19 cellular contexts compared by ENCODE assay signal in genomic region chr2:237870754-237871651, GRCh38. TPM values are rescaled to one million over a fixed set of nuclear protein-coding genes. Genes with fewer than 3 reads are reported as not detected.
DNase-seq lines count a peak whose midpoint lies in the region; ATAC-seq and TF ChIP-seq lines count a peak whose summit lies in the region.
"Had no signal": no experiment of that assay in that cellular context is flagged by ENCODE, and none has a peak within 500 bp of the region (broad histone marks: within the 10 kb centered on the region; RNA-seq: fewer than 3 reads in every experiment).

No MANE protein-coding gene starts in this region.

- no peaks in the 10 kb centered on the region for H3K79me1 ChIP-seq in mesenchymal stem cell (replicated peaks; ENCODE audit: low read length, poor library complexity, severe bottlenecking)

- no peak overlapping the region for H2AK5ac ChIP-seq in mesenchymal stem cell (ENCODE audit: low read length, severe bottlenecking)

- no peaks in the 10 kb centered on the region for H3K9me3 Mint-ChIP-seq in activated T-cell treated with anti-CD3 and anti-CD28 coated beads, Interleukin-2, amount 50 U/mL, for 24 hours
- H3K9me3 Mint-ChIP-seq: activated naive CD4-positive, alpha-beta T cell treated with anti-CD3 and anti-CD28 coated beads, Interleukin-2, amount 50 U/mL, for 72 hours; naive thymus-derived CD4-positive, alpha-beta T cell; WTC11 had no signal

- H3K4me1 ChIP-seq in ascending aorta (peaks cover 31 to 87% of the 10 kb centered on the region in 2 donors), mesenchymal stem cell (ENCODE audit: control insufficient read depth, insufficient read depth, low read depth, low read length) (peaks cover 33% of the 10 kb centered on the region), upper lobe of right lung (no peaks in the 10 kb centered on the region)

- no peak overlapping the region for H3K4me3 Mint-ChIP-seq in activated T-cell treated with anti-CD3 and anti-CD28 coated beads, Interleukin-2, amount 50 U/mL, for 24 hours
- H3K4me3 Mint-ChIP-seq: naive thymus-derived CD4-positive, alpha-beta T cell; WTC11 had no signal

- no peak overlapping the region for H3K9ac ChIP-seq in mesenchymal stem cell (ENCODE audit: low read length)

- peak overlapping the region in 1 of 2 experiments; percentile 83 for H3K18ac ChIP-seq in mesenchymal stem cell (ENCODE audit: low read depth in 1 of 2, low read length in 2 of 2)

- H4K8ac ChIP-seq in mesenchymal stem cell (ENCODE audit: low read length) = peak overlapping the region; percentile 84

- peaks cover 31% of the 10 kb centered on the region for H3K27me3 Mint-ChIP-seq in activated T-cell treated with anti-CD3 and anti-CD28 coated beads, Interleukin-2, amount 50 U/mL, for 24 hours

- WGBS in mesenchymal stem cell = 77% methylated on average over 23 of the region's 23 CpGs

- H3K23ac ChIP-seq in mesenchymal stem cell (ENCODE audit: low read length in 2 of 2) = no peak overlapping the region

- peak; percentile 19 for DNase-seq in activated T-cell treated with anti-CD3 and anti-CD28 coated beads, Interleukin-2, amount 50 U/mL, for 24 hours
- DNase-seq in activated T-cell treated with anti-CD3 and anti-CD28 coated beads for 4 hours (no peak), ascending aorta (ENCODE audit: low spot score in 2 of 2) (peak in 1 of 2 donors; percentile 60), mesenchymal stem cell (no peak), upper lobe of right lung (peak; percentile 51), NCI-H187 treated with DMSO at 0.1 percent for 48 hours (lab: John Stamatoyannopoulos, UW) (no peak), SHP77 treated with DMSO at 0.1 percent for 48 hours (lab: John Stamatoyannopoulos, UW) (no peak)
- no peak for DNase-seq in stimulated activated CD8-positive, alpha-beta memory T cell treated with anti-CD3 and anti-CD28 coated beads, Interleukin-4, amount 100 ng/mL, for 48 hours
- DNase-seq: brain microvascular endothelial cell; COR-L47; hypothalamus; MM.1S; naive thymus-derived CD4-positive, alpha-beta T cell; NCI-H2029; PC-9 had no signal

- no peak overlapping the region for H2BK5ac ChIP-seq in mesenchymal stem cell (ENCODE audit: low read depth, low read length, poor library complexity, severe bottlenecking)

- peak overlapping the region in 1 of 2 experiments; percentile 82 for H3K4ac ChIP-seq in mesenchymal stem cell (ENCODE audit: low read depth in 1 of 2, low read length in 2 of 2)

- H3K14ac ChIP-seq in mesenchymal stem cell (ENCODE audit: low read length in 2 of 2) = peak overlapping the region in 1 of 2 experiments; percentile 61

- intact Hi-C loops in ascending aorta (cut with DNase I) = no loop called here
- intact Hi-C loops in upper lobe of right lung (cut with DNase I) = no loop called here

- no peak overlapping the region for H2AFZ ChIP-seq in mesenchymal stem cell (ENCODE audit: low read depth, low read length)
- H2AFZ ChIP-seq: PC-9 had no signal

- H3K27me3 ChIP-seq in ascending aorta (no peaks in the 10 kb centered on the region), mesenchymal stem cell (ENCODE audit: control insufficient read depth in 1 of 2, insufficient read depth in 1 of 2, low read length in 2 of 2) (peaks cover 0 to 38% of the 10 kb centered on the region in 2 experiments), upper lobe of right lung (no peaks in the 10 kb centered on the region)
- H3K27me3 ChIP-seq: brain microvascular endothelial cell had no signal

- no peak overlapping the region for H2BK120ac ChIP-seq in mesenchymal stem cell (ENCODE audit: low read depth, low read length)

- H3K36me3 ChIP-seq in ascending aorta (peaks cover 3 to 9% of the 10 kb centered on the region in 2 donors), mesenchymal stem cell (ENCODE audit: control insufficient read depth in 1 of 2, insufficient read depth in 2 of 2, low read depth in 1 of 2, low read length in 2 of 2) (no peaks in the 10 kb centered on the region), upper lobe of right lung (no peaks in the 10 kb centered on the region)
- H3K36me3 ChIP-seq: brain microvascular endothelial cell, prostate gland had no signal

- H3K9me3 ChIP-seq in ascending aorta = no peaks in the 10 kb centered on the region
- H3K9me3 ChIP-seq in mesenchymal stem cell (ENCODE audit: control insufficient read depth, low read length) = no peaks in the 10 kb centered on the region
- no peaks in the 10 kb centered on the region for H3K9me3 ChIP-seq in upper lobe of right lung
- H3K9me3 ChIP-seq: prostate gland had no signal

- H3K27ac ChIP-seq in ascending aorta (peak overlapping the region; percentile 75 to 98), mesenchymal stem cell (ENCODE audit: low read length, poor library complexity, severe bottlenecking) (no peak overlapping the region), upper lobe of right lung (no peak overlapping the region)
- H3K27ac ChIP-seq: brain microvascular endothelial cell, PC-9, prostate gland had no signal

- H3K4me3 ChIP-seq in ascending aorta (peak overlapping the region in 1 of 2 donors; percentile 2), mesenchymal stem cell (ENCODE audit: insufficient read depth in 1 of 2, low read depth in 1 of 2, low read length in 2 of 2) (no peak overlapping the region), upper lobe of right lung (no peak overlapping the region)
- H3K4me3 ChIP-seq: PC-9, prostate gland had no signal

- H3K4me2 ChIP-seq in mesenchymal stem cell (ENCODE audit: low read length, poor library complexity, severe bottlenecking) = no peak overlapping the region
- H3K4me2 ChIP-seq: PC-9 had no signal

- TF ChIP-seq CTCF in ascending aorta (IDR thresholded peaks at IDR 0.05) (no peak), upper lobe of right lung (IDR thresholded peaks at IDR 0.05) (no peak)

- ATAC-seq in upper lobe of right lung = no peak
- ATAC-seq: activated naive CD4-positive, alpha-beta T cell treated with anti-CD3 and anti-CD28 coated beads, Interleukin-2, amount 50 U/mL, for 72 hours; naive thymus-derived CD4-positive, alpha-beta T cell; WTC11 had no signal

- H3K36me3 Mint-ChIP-seq in activated T-cell treated with anti-CD3 and anti-CD28 coated beads, Interleukin-2, amount 50 U/mL, for 24 hours (ENCODE audit: low read depth) = no peaks in the 10 kb centered on the region
- H3K36me3 Mint-ChIP-seq: activated naive CD4-positive, alpha-beta T cell treated with anti-CD3 and anti-CD28 coated beads, Interleukin-2, amount 50 U/mL, for 72 hours; WTC11 had no signal

- peaks cover 22% of the 10 kb centered on the region for H3K4me1 Mint-ChIP-seq in activated T-cell treated with anti-CD3 and anti-CD28 coated beads, Interleukin-2, amount 50 U/mL, for 24 hours (ENCODE audit: low read depth)

- peak overlapping the region; percentile 84 for H4K91ac ChIP-seq in mesenchymal stem cell (ENCODE audit: low read length)

- no peak overlapping the region for H2BK15ac ChIP-seq in mesenchymal stem cell (ENCODE audit: low read depth, poor library complexity, severe bottlenecking)

- peak overlapping the region in 1 of 2 experiments; percentile 30 for H2BK12ac ChIP-seq in mesenchymal stem cell (ENCODE audit: low read length in 2 of 2)

- H3K27ac Mint-ChIP-seq in activated T-cell treated with anti-CD3 and anti-CD28 coated beads, Interleukin-2, amount 50 U/mL, for 24 hours = no peak overlapping the region
- H3K27ac Mint-ChIP-seq: WTC11 had no signal

RNA-seq across cellular contexts. Expression of gene RAMP1, which starts 11.6 kb away (rescaled TPM):
- 191 TPM for total RNA-seq in ascending aorta
- 3.1 TPM for polyA plus RNA-seq in mesenchymal stem cell (2013, experiment 1 of 2)
- 4.3 TPM for polyA plus RNA-seq in mesenchymal stem cell (2013, experiment 2 of 2)
- total RNA-seq in upper lobe of right lung = 11.1 TPM
- total RNA-seq: G401 had no signal

Comparison
In these comparisons a context has a peak if more than half of its experiments do, and no peak if none do; other contexts are left out.
1. DNase-seq: peak in activated T-cell treated with anti-CD3 and anti-CD28 coated beads, Interleukin-2, amount 50 U/mL, for 24 hours (single experiment) and upper lobe of right lung (single experiment); none in activated T-cell treated with anti-CD3 and anti-CD28 coated beads for 4 hours (single experiment), mesenchymal stem cell (single experiment), NCI-H187 treated with DMSO at 0.1 percent for 48 hours (single experiment), SHP77 treated with DMSO at 0.1 percent for 48 hours (single experiment) and stimulated activated CD8-positive, alpha-beta memory T cell treated with anti-CD3 and anti-CD28 coated beads, Interleukin-4, amount 100 ng/mL, for 48 hours (single experiment).
2. H3K27ac ChIP-seq: peak in ascending aorta (2 of 2); none in mesenchymal stem cell (single experiment) and upper lobe of right lung (single experiment).
3. RNA of gene RAMP1, which starts 11.6 kb away (total RNA-seq): 191 TPM in ascending aorta (single experiment); 11.1 TPM in upper lobe of right lung (single experiment); every median in the first group is over 10 times any median in the second.